In the genomic region with DNA sequence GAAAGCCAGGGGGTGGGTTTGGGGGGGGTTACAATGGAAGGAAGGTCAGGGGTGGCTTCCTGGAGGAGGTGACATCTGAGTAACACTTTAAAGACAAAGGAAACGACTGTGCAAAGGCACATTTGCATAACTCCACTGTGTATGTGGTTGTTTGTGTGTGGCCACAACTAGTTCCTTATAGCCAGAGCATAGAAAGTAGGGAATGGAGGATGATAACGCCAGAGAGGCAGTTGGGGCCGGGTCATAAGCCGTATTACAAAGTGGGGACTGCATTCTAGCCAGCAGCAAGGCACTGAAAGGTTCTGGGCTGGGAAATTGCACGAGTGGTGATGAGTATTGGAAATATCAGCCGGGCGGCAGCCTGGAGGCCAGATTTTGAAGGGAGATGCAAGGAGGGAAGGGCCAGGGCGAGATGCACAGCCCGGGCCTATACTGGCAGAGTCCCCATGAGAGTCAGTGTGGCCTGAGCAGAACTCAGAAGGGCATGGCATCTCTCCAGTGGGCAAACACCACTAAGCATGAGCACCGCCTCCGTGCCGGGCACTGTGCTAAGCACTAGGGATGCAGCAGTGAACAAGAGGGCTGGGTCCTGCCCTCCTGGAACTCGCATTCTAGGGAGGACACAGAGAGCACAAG, we compare ENCODE assay signal across 1 cellular context.
TF ChIP-seq lines count a peak whose summit lies in the region.

No MANE protein-coding gene starts in this region.

TF ChIP-seq in endothelial cell of umbilical vein, 7 proteins besides CTCF, POLR2A, EP300 and RAD21:
- TF ChIP-seq GATA2 (IDR thresholded peaks at IDR 0.05; ENCODE audit: insufficient read depth, insufficient read length, low read depth, low read length) (no peak), JUN (IDR thresholded peaks at IDR 0.05; ENCODE audit: borderline replicate concordance, insufficient read depth, insufficient read length, low read depth) (no peak), POLR2AphosphoS5 (IDR thresholded peaks at IDR 0.05; ENCODE audit: insufficient read depth, low read depth, low read length) (peak; percentile 40)
TF ChIP-seq in endothelial cell of umbilical vein: peak in this region for 1.
